8 cellular contexts compared by ENCODE assay signal in the genomic region with DNA sequence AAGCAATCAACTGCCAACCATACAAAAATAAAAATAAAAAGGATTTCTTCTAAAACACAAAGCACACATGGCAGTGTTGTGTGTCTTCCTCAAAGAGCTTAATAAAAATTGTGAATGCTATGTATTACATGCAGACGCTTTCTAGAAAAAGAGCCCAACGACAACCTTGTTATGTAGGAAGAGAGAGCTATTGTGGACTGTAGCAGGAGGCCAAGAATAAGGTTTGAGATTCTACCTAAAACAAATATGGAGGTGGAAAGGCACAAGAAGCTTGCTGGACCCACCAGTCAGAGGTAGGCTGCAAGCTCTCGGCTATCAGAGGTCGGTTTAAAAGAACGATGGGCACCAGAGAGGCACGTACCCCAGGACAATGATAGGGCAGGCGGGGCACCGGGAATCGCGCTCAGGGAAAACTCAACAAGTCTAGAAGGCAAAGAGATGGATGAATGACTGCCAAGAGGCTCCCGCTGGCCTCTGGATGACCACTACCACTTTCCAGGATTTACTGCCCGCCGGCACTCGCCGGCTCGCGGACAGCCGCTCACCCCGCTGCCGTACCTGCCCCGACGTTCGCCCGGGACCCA. TPM values are rescaled to one million over a fixed set of nuclear protein-coding genes. Genes with fewer than 3 reads are reported as not detected.
DNase-seq lines count a peak whose midpoint lies in the region; TF ChIP-seq lines count a peak whose summit lies in the region.

No MANE protein-coding gene starts in this region.

- no peak overlapping the region for H3K4me3 Mint-ChIP-seq in endodermal cell

- no peaks in the 10 kb centered on the region for H3K9me3 ChIP-seq in SJSA1 (replicated peaks)
- no peaks in the 10 kb centered on the region for H3K9me3 ChIP-seq in endodermal cell (ENCODE audit: control insufficient read depth, low read length)
- no peaks in the 10 kb centered on the region for H3K9me3 ChIP-seq in muscle layer of duodenum (ENCODE audit: control insufficient read depth in 1 of 2, low read length in 2 of 2)

- H3K9ac ChIP-seq in endodermal cell (ENCODE audit: extremely low read depth, low read length, poor library complexity, severe bottlenecking) = peak overlapping the region; percentile 66

- H3K9me3 Mint-ChIP-seq in endodermal cell = no peaks in the 10 kb centered on the region

- H3K27ac ChIP-seq in SJSA1 = peak overlapping the region; percentile 68
- no peak overlapping the region for H3K27ac ChIP-seq in endodermal cell (ENCODE audit: low read depth, low read length)
- H3K27ac ChIP-seq in muscle layer of duodenum (ENCODE audit: low read length) = peak overlapping the region; percentile 47

- H3K36me3 Mint-ChIP-seq in endodermal cell (ENCODE audit: low read depth) = no peaks in the 10 kb centered on the region

- H3K36me3 ChIP-seq in SJSA1 (peaks cover 12% of the 10 kb centered on the region), endodermal cell (ENCODE audit: control insufficient read depth, insufficient read depth, low read length) (peaks cover 5% of the 10 kb centered on the region), muscle layer of duodenum (ENCODE audit: control insufficient read depth in 1 of 2, insufficient read depth in 2 of 2, low read length in 2 of 2) (no peaks in the 10 kb centered on the region)

- no peak for TF ChIP-seq CTCF in endodermal cell (conservative IDR thresholded peaks at IDR 0.05)

- no peaks in the 10 kb centered on the region for H3K27me3 ChIP-seq in SJSA1 (replicated peaks)
- no peaks in the 10 kb centered on the region for H3K27me3 ChIP-seq in endodermal cell (ENCODE audit: control insufficient read depth, insufficient read depth, low read length, poor library complexity, severe bottlenecking)
- H3K27me3 ChIP-seq in muscle layer of duodenum (ENCODE audit: low read depth, low read length) = no peaks in the 10 kb centered on the region

- H3K27me3 Mint-ChIP-seq in endodermal cell (ENCODE audit: insufficient read depth) = no peaks in the 10 kb centered on the region

- 1 to 2% methylated on average over 6 to 24 of the region's 24 CpGs for WGBS in endodermal cell (ENCODE audit: insufficient coverage in 1 of 2, insufficient read length in 1 of 2), 2 experiments

- DNase-seq in NCI-H2171 treated with DMSO at 0.1 percent for 48 hours (lab: John Stamatoyannopoulos, UW) (peak; percentile 46), NCI-H2171 (lab: John Stamatoyannopoulos, UW) (no peak), SJSA1 (ENCODE audit: low read depth in 1 of 2, low spot score in 2 of 2) (no peak), endodermal cell (no peak), NCI-H1694 (lab: John Stamatoyannopoulos, UW) (no peak), HT-29 (ENCODE audit: low spot score) (no peak), NCI-H128 (lab: John Stamatoyannopoulos, UW; ENCODE audit: unreplicated experiment) (no peak)

- H3K4me3 ChIP-seq in SJSA1 (peak overlapping the region; percentile 97), endodermal cell (ENCODE audit: low read length) (peak overlapping the region; percentile 84), muscle layer of duodenum (ENCODE audit: low read depth in 1 of 2, low read length in 2 of 2) (peak overlapping the region; percentile 73 to 80)

- peaks cover 15% of the 10 kb centered on the region for H3K4me1 ChIP-seq in SJSA1 (replicated peaks)
- peaks cover 4% of the 10 kb centered on the region for H3K4me1 ChIP-seq in endodermal cell (ENCODE audit: control insufficient read depth, insufficient read depth, low read length)
- peaks cover 5 to 31% of the 10 kb centered on the region in 2 donors for H3K4me1 ChIP-seq in muscle layer of duodenum (ENCODE audit: control insufficient read depth in 1 of 2, insufficient read depth in 2 of 2, low read length in 2 of 2)

- peaks cover 23% of the 10 kb centered on the region for H3K4me1 Mint-ChIP-seq in endodermal cell

- peak overlapping the region; percentile 95 for H3K27ac Mint-ChIP-seq in endodermal cell

RNA-seq across cellular contexts. Expression of a gene that starts 1.1 kb away (rescaled TPM):
- total RNA-seq in SJSA1 (2014; rRNA removed; shearing (Covaris generic)) = 93.9 and 195 TPM in 2 replicates
- 100 to 1,000 TPM; 123 TPM for total RNA-seq in endodermal cell
- polyA plus RNA-seq in endodermal cell (2013, experiment 1 of 2) = 63.1 TPM
- 68.3 TPM for polyA plus RNA-seq in endodermal cell (2013, experiment 2 of 2)
- not detected in 2 replicates for total RNA-seq in HT-29 (2014; rRNA removed; shearing (Covaris generic))

Comparison
In these comparisons a context has a peak if more than half of its experiments do, and no peak if none do; other contexts are left out.
1. RNA of a gene that starts 1.1 kb away (total RNA-seq): 123 TPM in endodermal cell and 93.9 to 195 TPM in SJSA1; not detected in HT-29; every median in the first group is over 10 times any median in the second.
2. Peak in every context shown above with its lines, with median percentiles within 50 percentile points of each other: H3K4me3 ChIP-seq.